ENCODE assay signal across 8 cellular contexts in the genomic region with DNA sequence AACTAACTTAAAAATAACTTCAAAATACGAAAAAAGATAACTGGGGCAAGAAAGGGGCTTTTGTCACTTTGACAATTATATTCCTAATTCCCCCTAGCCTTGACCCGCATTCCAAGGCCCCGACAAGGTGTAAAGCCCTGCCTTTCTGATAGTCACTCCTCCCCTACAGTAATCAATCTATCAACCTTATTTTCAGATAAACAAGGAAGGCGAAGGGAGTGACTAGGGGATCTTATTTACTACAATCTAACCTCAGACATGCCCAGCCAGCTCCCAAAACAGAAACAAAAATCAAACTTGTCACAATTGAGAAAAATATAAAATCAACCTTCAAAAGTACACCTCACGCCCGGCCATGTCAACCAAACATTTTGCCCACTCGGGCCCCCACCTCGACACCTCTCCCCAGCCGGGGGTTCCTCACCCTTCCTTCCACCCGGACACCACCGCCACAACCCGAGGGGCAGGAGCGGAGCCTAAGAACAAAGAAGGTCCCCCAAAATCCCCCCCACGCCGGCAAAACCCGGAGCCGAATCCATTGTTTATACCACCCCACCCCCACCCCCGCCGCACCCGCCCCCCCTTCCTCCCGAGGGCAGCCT. TPM values are rescaled to one million over a fixed set of nuclear protein-coding genes. Genes with fewer than 3 reads are reported as not detected.
A peak's percentile ranks its signal among the peaks of the same experiment; 100 is the strongest.
DNase-seq lines count a peak whose midpoint lies in the region; ATAC-seq and TF ChIP-seq lines count a peak whose summit lies in the region.

No MANE protein-coding gene starts in this region.

- POLR2A ChIA-PET in MCF 10A (lab: Yijun Ruan, JAX), result interaction anchor here (0.6 to 7.0 kb wide), 18 partner anchors 11 to 638 kb away, joined by 3 to 139 read pairs (median 4); a partner anchor contains a TSS

- no peaks in the 10 kb centered on the region for H3K9me3 Mint-ChIP-seq in stimulated activated naive CD8-positive, alpha-beta T cell treated with anti-CD3 and anti-CD28 coated beads, Interleukin-15, Interleukin-2, amounts not matched to agents 100 ng/mL and 50 ng/mL, for 24 hours
- no peaks in the 10 kb centered on the region for H3K9me3 Mint-ChIP-seq in MCF 10A (ENCODE audit: unreplicated experiment)

- H3K4me1 Mint-ChIP-seq in stimulated activated naive CD8-positive, alpha-beta T cell treated with anti-CD3 and anti-CD28 coated beads, Interleukin-15, Interleukin-2, amounts not matched to agents 100 ng/mL and 50 ng/mL, for 24 hours (ENCODE audit: low read depth), result peaks cover 49% of the 10 kb centered on the region
- peaks cover 23% of the 10 kb centered on the region for H3K4me1 Mint-ChIP-seq in MCF 10A (ENCODE audit: insufficient read depth, unreplicated experiment)

- H3K4me3 Mint-ChIP-seq in stimulated activated naive CD8-positive, alpha-beta T cell treated with anti-CD3 and anti-CD28 coated beads, Interleukin-15, Interleukin-2, amounts not matched to agents 100 ng/mL and 50 ng/mL, for 24 hours, result peak overlapping the region; percentile 90
- peak overlapping the region; percentile 96 for H3K4me3 Mint-ChIP-seq in MCF 10A (ENCODE audit: unreplicated experiment)

- peaks cover 2% of the 10 kb centered on the region for H3K36me3 ChIP-seq in urinary bladder (ENCODE audit: insufficient read depth)

- H3K4me1 ChIP-seq in urinary bladder (ENCODE audit: insufficient read depth), result no peaks in the 10 kb centered on the region

- H3K36me3 Mint-ChIP-seq in stimulated activated naive CD8-positive, alpha-beta T cell treated with anti-CD3 and anti-CD28 coated beads, Interleukin-15, Interleukin-2, amounts not matched to agents 100 ng/mL and 50 ng/mL, for 24 hours (ENCODE audit: low read depth), result peaks cover 24% of the 10 kb centered on the region
- H3K36me3 Mint-ChIP-seq in MCF 10A (ENCODE audit: insufficient read depth, unreplicated experiment), result peaks cover 30% of the 10 kb centered on the region

- H3K27me3 Mint-ChIP-seq in stimulated activated naive CD8-positive, alpha-beta T cell treated with anti-CD3 and anti-CD28 coated beads, Interleukin-15, Interleukin-2, amounts not matched to agents 100 ng/mL and 50 ng/mL, for 24 hours, result no peaks in the 10 kb centered on the region
- no peaks in the 10 kb centered on the region for H3K27me3 Mint-ChIP-seq in MCF 10A (ENCODE audit: insufficient read depth, unreplicated experiment)

- H3K27ac ChIP-seq in urinary bladder (ENCODE audit: low read depth), result peak overlapping the region; percentile 84

- BruUV-seq in MCF 10A (replicated peaks; lab: Mats Ljungman, UMichigan), result TSS peak; percentile 50

- TF ChIP-seq CTCF in MCF 10A (IDR thresholded peaks at IDR 0.05; ENCODE audit: unreplicated experiment), result no peak

- ATAC-seq in stimulated activated naive CD8-positive, alpha-beta T cell treated with anti-CD3 and anti-CD28 coated beads, Interleukin-15, Interleukin-2, amounts not matched to agents 100 U/mL and 50 U/mL, for 24 hours, result no peak
- no peak for ATAC-seq in GM21529 (IDR thresholded peaks at IDR 0.05; ENCODE audit: unreplicated experiment)

- 3% methylated on average over 21 of the region's 21 CpGs for WGBS in urinary bladder

- CTCF ChIA-PET in MCF 10A (lab: Yijun Ruan, JAX), result interaction anchor here (0.6 to 1.0 kb wide), 2 partner anchors 63 to 476 kb away, joined by 3 to 4 read pairs; no protein-coding TSS in a partner anchor

- peak overlapping the region; percentile 84 for H3K4me3 ChIP-seq in urinary bladder (ENCODE audit: low read depth, low read length)

- no peak for DNase-seq in stimulated activated naive CD8-positive, alpha-beta T cell treated with anti-CD3 and anti-CD28 coated beads, Interleukin-15, Interleukin-2, amounts not matched to agents 100 U/mL and 50 U/mL, for 24 hours
- DNase-seq in MCF 10A (ENCODE audit: unreplicated experiment) (no peak), medulla oblongata (ENCODE audit: extremely low spot score) (peak; percentile 13), NCI-H146 (lab: John Stamatoyannopoulos, UW) (no peak), COLO829 (ENCODE audit: low spot score) (no peak)

- H3K27ac Mint-ChIP-seq in stimulated activated naive CD8-positive, alpha-beta T cell treated with anti-CD3 and anti-CD28 coated beads, Interleukin-15, Interleukin-2, amounts not matched to agents 100 ng/mL and 50 ng/mL, for 24 hours, result peak overlapping the region; percentile 74
- H3K27ac Mint-ChIP-seq in MCF 10A (ENCODE audit: low read depth, unreplicated experiment), result peak overlapping the region; percentile 98

- intact Hi-C loops in MCF 10A (cut with micrococcal nuclease), result no loop called here

RNA-seq across cellular contexts. Expression of a gene that starts 0.6 kb away (rescaled TPM):
- total RNA-seq in MCF 10A (2022) (13.3 and 17.6 TPM in 2 replicates), urinary bladder (11.9 TPM)
- polyA plus RNA-seq in urinary bladder, result 14.3 TPM

RNA-seq across cellular contexts. Expression of a gene that starts 32.0 kb away (rescaled TPM):
- total RNA-seq in MCF 10A (2022) (106 and 107 TPM in 2 replicates), urinary bladder (96.8 TPM)
- 28.6 TPM for polyA plus RNA-seq in urinary bladder
